In genomic region chr2:205774028-205774427, GRCh38 we compare ENCODE assay signal across 15 cellular contexts.
DNase-seq lines count a peak whose midpoint lies in the region; ATAC-seq and TF ChIP-seq lines count a peak whose summit lies in the region.
"Had no signal": no experiment of that assay in that cellular context is flagged by ENCODE, and none has a peak within 500 bp of the region (broad histone marks: within the 10 kb centered on the region; RNA-seq: fewer than 3 reads in every experiment).

No MANE protein-coding gene starts in this region.

- intact Hi-C loops in mammary epithelial cell (cut with micrococcal nuclease) (loop anchor here (2.0 kb wide), 1 partner anchor 91 kb away; the partner anchor contains the start of gene NRP2), breast epithelium (cut with DNase I; ENCODE audit: low total_unique reads) (no loop called here), right lobe of liver (cut with DNase I) (loop anchor here in 1 of 2 donors (5.0 kb wide), 1 partner anchor 113 kb away; no protein-coding TSS in a partner anchor)

- POLR2A ChIA-PET in RWPE1 (lab: Yijun Ruan, JAX; ENCODE audit: low non-redundant PET): no interaction called here

- CTCF ChIA-PET in mammary epithelial cell (lab: Charles Lee; ENCODE audit: low non-redundant PET): no interaction called here
- CTCF ChIA-PET in RWPE1 (lab: Yijun Ruan, JAX): interaction anchor here (1.2 kb wide), 1 partner anchor 902 kb away, joined by 10 read pairs; no protein-coding TSS in a partner anchor

- H3K4me3 ChIP-seq in mammary epithelial cell (replicated peaks in 1 of 3; ENCODE audit: insufficient read depth in 1 of 3, low read depth in 2 of 3, low read length in 3 of 3) (no peak overlapping the region), breast epithelium (no peak overlapping the region), rectal smooth muscle tissue (ENCODE audit: low read length) (no peak overlapping the region), right lobe of liver (no peak overlapping the region)
- H3K4me3 ChIP-seq: A549 had no signal

- DNase-seq in mammary epithelial cell (no peak), breast epithelium (ENCODE audit: low spot score in 2 of 2) (no peak), RWPE1 (ENCODE audit: low spot score) (no peak), AML-193 (lab: John Stamatoyannopoulos, UW) (no peak), right lobe of liver (no peak)
- DNase-seq: BE2C; CD4-positive, alpha-beta T cell; NCI-H1694; NCI-H2081; NCI-H2227 treated with DMSO at 0.1 percent for 48 hours; NCI-H524; Right ventricle myocardium superior had no signal

- no peak overlapping the region for H2AFZ ChIP-seq in mammary epithelial cell (ENCODE audit: low read depth, low read length)

- in situ Hi-C loops in mammary epithelial cell (cut with MboI; ENCODE audit: low sequenced_read_pairs in 2 of 2): no loop called here

- dilution Hi-C loops in mammary epithelial cell (cut with HindIII; ENCODE audit: low sequenced_read_pairs): no loop called here

- no peaks in the 10 kb centered on the region for H3K36me3 ChIP-seq in mammary epithelial cell (ENCODE audit: insufficient read depth, low read length)
- H3K36me3 ChIP-seq in breast epithelium: no peaks in the 10 kb centered on the region
- H3K36me3 ChIP-seq in rectal smooth muscle tissue (ENCODE audit: control insufficient read depth, insufficient read depth, low read length): peaks cover 6% of the 10 kb centered on the region
- no peaks in the 10 kb centered on the region for H3K36me3 ChIP-seq in right lobe of liver
- H3K36me3 ChIP-seq: BE2C had no signal

- H3K4me2 ChIP-seq in mammary epithelial cell (ENCODE audit: insufficient read depth, low read depth, low read length): no peak overlapping the region
- H3K4me2 ChIP-seq: A549 had no signal

- no peak for ATAC-seq in right lobe of liver
- ATAC-seq in GM19035 (IDR thresholded peaks at IDR 0.05; ENCODE audit: unreplicated experiment): no peak
- ATAC-seq: A549 had no signal

- TF ChIP-seq CTCF in mammary epithelial cell (conservative IDR thresholded peaks at IDR 0.05 in 1 of 2, IDR thresholded peaks at IDR 0.05 in 1 of 2; ENCODE audit: extremely low read depth in 1 of 2, insufficient read depth in 1 of 2, low read depth in 1 of 2, low read length in 2 of 2) (no peak), breast epithelium (IDR thresholded peaks at IDR 0.05) (no peak), RWPE1 (conservative IDR thresholded peaks at IDR 0.05; ENCODE audit: low read depth) (no peak), right lobe of liver (IDR thresholded peaks at IDR 0.05) (no peak)

- no peak overlapping the region for H3K9ac ChIP-seq in mammary epithelial cell (ENCODE audit: insufficient read depth, low read length)
- H3K9ac ChIP-seq in rectal smooth muscle tissue (ENCODE audit: low read length): no peak overlapping the region

- H3K27ac ChIP-seq in mammary epithelial cell (ENCODE audit: insufficient read depth, low read depth, low read length) (peak overlapping the region; percentile 87), breast epithelium (no peak overlapping the region), RWPE1 (peak overlapping the region; percentile 93), rectal smooth muscle tissue (ENCODE audit: low read depth, low read length) (peak overlapping the region; percentile 95), right lobe of liver (no peak overlapping the region)

- H3K4me1 ChIP-seq in mammary epithelial cell (ENCODE audit: insufficient read depth, low read length): peaks cover 68% of the 10 kb centered on the region
- H3K4me1 ChIP-seq in breast epithelium: no peaks in the 10 kb centered on the region
- H3K4me1 ChIP-seq in rectal smooth muscle tissue (ENCODE audit: control insufficient read depth, insufficient read depth, low read length): peaks cover 72% of the 10 kb centered on the region
- H3K4me1 ChIP-seq in right lobe of liver: peaks cover 0 to 11% (median 0%) of the 10 kb centered on the region in 4 donors

- TF ChIP-seq POLR2A in breast epithelium (IDR thresholded peaks at IDR 0.05) (no peak), right lobe of liver (IDR thresholded peaks at IDR 0.05) (no peak)

- no TSS peak for BruUV-seq in mammary epithelial cell (replicated peaks; lab: Mats Ljungman, UMichigan)

- no peaks in the 10 kb centered on the region for H3K27me3 ChIP-seq in mammary epithelial cell (ENCODE audit: insufficient read depth, low read length)
- no peaks in the 10 kb centered on the region for H3K27me3 ChIP-seq in breast epithelium
- H3K27me3 ChIP-seq in rectal smooth muscle tissue (ENCODE audit: control insufficient read depth, insufficient read depth, low read length): no peaks in the 10 kb centered on the region
- no peaks in the 10 kb centered on the region for H3K27me3 ChIP-seq in right lobe of liver
- H3K27me3 ChIP-seq: BE2C had no signal

- H3K79me2 ChIP-seq in mammary epithelial cell (ENCODE audit: insufficient read depth, low read length): no peaks in the 10 kb centered on the region

- H3K9me3 ChIP-seq in mammary epithelial cell (replicated peaks; ENCODE audit: insufficient read depth, low read length) (no peaks in the 10 kb centered on the region), breast epithelium (no peaks in the 10 kb centered on the region), right lobe of liver (no peaks in the 10 kb centered on the region)
- H3K9me3 ChIP-seq: A549, BE2C had no signal

- H4K20me1 ChIP-seq in mammary epithelial cell (ENCODE audit: insufficient read depth, low read length): no peaks in the 10 kb centered on the region

- 100% methylated on average over 1 of the region's 1 CpG for WGBS in mammary epithelial cell (ENCODE audit: low coverage, missing lambda C conversion rate)
- WGBS in right lobe of liver (ENCODE audit: insufficient coverage, low coverage, low lambda C conversion rate, missing lambda C conversion rate): 33% methylated on average over 1 of the region's 1 CpG

Comparison
In these comparisons a context has a peak if more than half of its experiments do, and no peak if none do; other contexts are left out.
1. H3K27ac ChIP-seq: peak in mammary epithelial cell (single experiment), RWPE1 (single experiment) and rectal smooth muscle tissue (single experiment); none in breast epithelium (0 of 2) and right lobe of liver (0 of 3).